ENCODE assay signal across 10 cellular contexts in the genomic region with DNA sequence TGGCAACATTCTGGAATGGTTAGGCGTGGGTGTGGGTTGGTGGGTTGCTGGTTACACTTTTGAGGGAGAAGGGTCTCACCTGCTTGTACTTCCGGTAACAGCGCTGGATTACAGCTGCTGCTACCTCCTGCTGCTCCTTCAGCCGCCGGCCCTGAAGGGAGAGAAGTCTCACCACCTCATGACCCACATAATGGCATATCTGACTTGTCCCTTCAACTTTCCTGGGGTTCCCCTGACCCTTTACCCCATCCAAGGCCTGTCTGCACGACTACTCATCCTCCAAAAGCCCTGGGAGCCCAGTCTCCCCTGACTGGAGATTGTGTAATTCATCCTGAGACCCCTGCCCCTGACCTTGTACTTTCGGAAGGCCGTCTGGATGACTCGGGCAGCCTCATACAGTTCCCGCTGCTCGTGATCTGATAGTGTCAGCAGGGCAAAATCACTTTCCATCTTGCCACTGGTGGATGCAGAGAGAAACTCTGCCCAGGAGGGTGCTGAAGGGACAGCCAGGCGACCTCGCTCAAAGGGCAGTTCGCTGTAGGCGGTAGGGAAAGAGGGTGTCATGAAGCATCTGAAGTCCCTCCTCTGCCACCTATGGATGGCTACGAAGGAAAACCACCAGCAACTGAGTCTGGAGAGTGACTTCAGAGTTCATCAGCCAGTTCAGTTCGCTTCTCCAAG. TPM values are rescaled to one million over a fixed set of nuclear protein-coding genes. Genes with fewer than 3 reads are reported as not detected.
DNase-seq lines count a peak whose midpoint lies in the region; ATAC-seq and TF ChIP-seq lines count a peak whose summit lies in the region.
"Had no signal": no experiment of that assay in that cellular context is flagged by ENCODE, and none has a peak within 500 bp of the region (broad histone marks: within the 10 kb centered on the region; RNA-seq: fewer than 3 reads in every experiment).

No MANE protein-coding gene starts in this region.

- no peak overlapping the region for H2AFZ ChIP-seq in smooth muscle cell (ENCODE audit: low read depth)

- peak overlapping the region; percentile 60 for H3K4me3 ChIP-seq in smooth muscle cell

- H3F3A ChIP-seq in smooth muscle cell (ENCODE audit: low read depth): peaks cover 11% of the 10 kb centered on the region

- no peaks in the 10 kb centered on the region for H3K9me3 ChIP-seq in smooth muscle cell (replicated peaks; ENCODE audit: low read depth)

- no peak for ATAC-seq in HG02763 (IDR thresholded peaks at IDR 0.05; ENCODE audit: unreplicated experiment)
- ATAC-seq: naive thymus-derived CD8-positive, alpha-beta T cell had no signal

- H3K4me2 ChIP-seq in smooth muscle cell: peak overlapping the region; percentile 85

- peak overlapping the region; percentile 95 for H3K27ac ChIP-seq in smooth muscle cell (ENCODE audit: low read depth)

- peaks cover 49% of the 10 kb centered on the region for H4K20me1 ChIP-seq in smooth muscle cell (ENCODE audit: low read depth)

- peak overlapping the region; percentile 86 for H3K9ac ChIP-seq in smooth muscle cell (ENCODE audit: low read depth)

- DNase-seq in NCI-H1417 (lab: John Stamatoyannopoulos, UW) (peak in 2 of 3 experiments; percentile 6 to 31), NCI-H1417 treated with DMSO at 0.1 percent for 48 hours (lab: John Stamatoyannopoulos, UW) (no peak), RKO (ENCODE audit: low spot score) (peak; percentile 71), fibroblast of gingiva (ENCODE audit: low read depth) (peak; percentile 40), smooth muscle cell (lab: John Stamatoyannopoulos, UW; ENCODE audit: unreplicated experiment) (no peak), islet precursor cell (no peak), DMS153 (lab: John Stamatoyannopoulos, UW) (no peak)

- no peaks in the 10 kb centered on the region for H3K27me3 ChIP-seq in smooth muscle cell (ENCODE audit: low read depth)

- no peaks in the 10 kb centered on the region for H3K36me3 ChIP-seq in smooth muscle cell (ENCODE audit: low read depth)

- H3K79me2 ChIP-seq in smooth muscle cell (ENCODE audit: low read depth): peaks cover 38% of the 10 kb centered on the region

- WGBS in smooth muscle cell (ENCODE audit: low lambda C conversion rate): 53% methylated on average over 17 of the region's 17 CpGs

- TF ChIP-seq CTCF in smooth muscle cell (IDR thresholded peaks at IDR 0.05; ENCODE audit: borderline replicate concordance, insufficient read depth, poor library complexity, severe bottlenecking): no peak

- peaks cover 9% of the 10 kb centered on the region for H3K4me1 ChIP-seq in smooth muscle cell (ENCODE audit: low read depth)

RNA-seq across cellular contexts. Expression of gene SPAG7, which starts 2.1 kb away (rescaled TPM):
- 59.8 and 70.7 TPM in 2 replicates for total RNA-seq in smooth muscle cell
- polyA plus RNA-seq in smooth muscle cell: 187 and 192 TPM in 2 replicates

RNA-seq across cellular contexts. Expression of gene CAMTA2, which starts 17.8 kb away (rescaled TPM):
- total RNA-seq in smooth muscle cell: 5.1 and 11.8 TPM in 2 replicates
- 26.2 and 33.0 TPM in 2 replicates for polyA plus RNA-seq in smooth muscle cell

RNA-seq across cellular contexts. Expression of gene ENO3, which starts 18.8 kb away (rescaled TPM):
- total RNA-seq in smooth muscle cell: 2.4 and 5.9 TPM in 2 replicates
- polyA plus RNA-seq in smooth muscle cell: 13.1 and 14.5 TPM in 2 replicates

RNA-seq across cellular contexts. Expression of gene PFN1, which starts 21.4 kb away (rescaled TPM):
- total RNA-seq in smooth muscle cell: 681 and 838 TPM in 2 replicates
- polyA plus RNA-seq in smooth muscle cell: 1,482 and 1,485 TPM in 2 replicates

RNA-seq across cellular contexts. Expression of gene INCA1, which starts 27.6 kb away (rescaled TPM):
- total RNA-seq in smooth muscle cell: 0.36 TPM in 1 of 2 replicates, not detected in the other
- 1.4 TPM in 2 replicates for polyA plus RNA-seq in smooth muscle cell
- total RNA-seq: NCI-H460 had no signal

Comparison
In these comparisons a context has a peak if more than half of its experiments do, and no peak if none do; other contexts are left out.
1. DNase-seq: peak in NCI-H1417 (2 of 3), RKO (single experiment) and fibroblast of gingiva (single experiment); none in NCI-H1417 treated with DMSO at 0.1 percent for 48 hours (single experiment), smooth muscle cell (single experiment), islet precursor cell (single experiment) and DMS153 (single experiment).